Comparison of ENCODE assay signal across 10 cellular contexts in the genomic region with DNA sequence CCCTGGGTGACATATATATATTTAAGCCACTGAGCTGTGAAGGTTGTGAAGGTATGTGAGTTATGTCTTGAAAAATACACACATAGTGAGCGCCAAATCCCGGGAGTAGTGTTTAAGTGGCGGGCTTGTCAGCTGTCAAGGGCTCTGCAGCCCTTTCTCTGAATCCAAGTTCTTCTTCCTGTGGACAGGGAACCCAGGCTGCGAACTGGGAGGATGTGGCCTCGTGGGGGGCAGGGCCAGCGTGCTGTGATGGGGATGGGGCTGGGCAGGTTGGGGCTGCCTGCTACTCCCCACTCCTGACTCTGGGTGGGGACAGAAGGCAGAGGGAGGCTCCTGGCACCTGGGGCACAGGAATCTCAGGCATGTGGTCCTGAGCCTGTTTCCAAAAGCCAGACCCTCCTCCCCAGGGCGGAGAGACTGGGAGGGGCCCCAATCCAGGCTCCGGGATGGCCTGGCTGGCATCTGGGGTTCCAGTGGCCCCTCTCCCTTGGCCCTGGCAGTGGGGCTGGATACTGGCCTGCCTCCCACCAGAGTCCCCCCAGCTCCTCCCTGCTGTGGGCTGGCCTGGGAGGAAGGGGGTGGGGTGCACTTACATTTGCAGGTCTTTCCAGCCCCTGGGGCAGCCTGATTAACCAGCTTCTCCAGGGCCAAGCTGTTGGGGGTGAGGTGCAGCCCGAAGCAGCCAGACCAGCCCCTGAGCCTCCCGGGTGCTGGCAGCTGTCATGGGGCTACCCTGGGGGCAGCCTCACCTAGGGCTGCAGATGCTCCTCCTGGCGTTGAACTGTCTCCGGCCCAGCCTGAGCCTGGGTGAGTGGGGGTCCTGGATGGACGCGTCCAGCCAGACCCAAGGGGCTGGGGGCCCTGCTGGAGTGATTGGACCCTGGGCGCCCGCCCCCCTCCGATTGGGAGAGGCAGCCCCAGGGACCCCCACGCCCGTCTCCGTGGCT. TPM values are rescaled to one million over a fixed set of nuclear protein-coding genes. Genes with fewer than 3 reads are reported as not detected.
DNase-seq lines count a peak whose midpoint lies in the region; ATAC-seq and TF ChIP-seq lines count a peak whose summit lies in the region.
"Had no signal": no experiment of that assay in that cellular context is flagged by ENCODE, and none has a peak within 500 bp of the region (broad histone marks: within the 10 kb centered on the region; RNA-seq: fewer than 3 reads in every experiment).

A gene (plus strand): TSS at position 622 of the 947 bp plus-strand sequence. CDS start 101 bp downstream, at position 723.

- CTCF ChIA-PET in Caco-2 (lab: Charles Lee), result no interaction called here

- no peak within 1 kb of the TSS for H4K5ac ChIP-seq in mesendoderm (ENCODE audit: low read length)

- BruUV-seq in Caco-2 (replicated peaks; lab: Mats Ljungman, UMichigan), result no TSS peak

- no peak within 1 kb of the TSS for H3K4me3 ChIP-seq in Caco-2 (ENCODE audit: low read depth, low read length)
- H3K4me3 ChIP-seq in GM23338, result peak within 1 kb of the TSS; percentile 34; the same call in 1 of the 2 replicates
- no peak within 1 kb of the TSS for H3K4me3 ChIP-seq in mesendoderm (ENCODE audit: low read length)
- H3K4me3 ChIP-seq: prostate gland had no signal

- no peaks in the 10 kb centered on the region for H4K20me1 ChIP-seq in GM23338 (replicated peaks; ENCODE audit: insufficient read depth)

- no peaks in the 10 kb centered on the region for H3K4me1 Mint-ChIP-seq in Caco-2 (ENCODE audit: low read depth, unreplicated experiment)
- peaks cover 5% of the 10 kb centered on the region for H3K4me1 Mint-ChIP-seq in GM23338
- H3K4me1 Mint-ChIP-seq in activated T-helper 2 cell treated with anti-CD3 and anti-CD28 coated beads, Interferon-gamma antibody, Interleukin-2, Interleukin-4, amounts not matched to agents 10 μg/mL and 5 μg/mL and 100 μg/mL, durations not matched to agents 14 hours and 24 hours and 36 hours (ENCODE audit: low read depth), result no peaks in the 10 kb centered on the region
- H3K4me1 Mint-ChIP-seq in HFFc6 (ENCODE audit: low read depth), result no peaks in the 10 kb centered on the region

- H3K4me3 Mint-ChIP-seq in Caco-2 (ENCODE audit: unreplicated experiment) (peak within 1 kb of the TSS; percentile 25), GM23338 (peak within 1 kb of the TSS; percentile 39; the same call in 2 of the 3 replicates), HFFc6 (no peak within 1 kb of the TSS)
- no peak within 1 kb of the TSS for H3K4me3 Mint-ChIP-seq in activated T-helper 2 cell treated with anti-CD3 and anti-CD28 coated beads, Interferon-gamma antibody, Interleukin-2, Interleukin-4, amounts not matched to agents 10 μg/mL and 5 μg/mL and 100 μg/mL, durations not matched to agents 14 hours and 24 hours and 36 hours (ENCODE audit: low read depth)

- peak; percentile 75 to 84 for DNase-seq in Caco-2
- peak; percentile 83 for DNase-seq in GM23338 (ENCODE audit: low spot score)
- DNase-seq in activated T-helper 2 cell treated with anti-CD3 and anti-CD28 coated beads, Interferon-gamma antibody, Interleukin-2, Interleukin-4, amounts not matched to agents 10 μg/mL and 5 μg/mL and 100 μg/mL, durations not matched to agents 14 hours and 24 hours and 36 hours (ENCODE audit: low spot score), result peak; percentile 8
- DNase-seq in mesendoderm, result peak; percentile 84
- DNase-seq in HCEC 1CT, result no peak
- no peak for DNase-seq in globus pallidus (ENCODE audit: low spot score)
- no peak for DNase-seq in HFFc6
- DNase-seq in NCI-H2107 (lab: John Stamatoyannopoulos, UW), result no peak
- DNase-seq: activated effector memory CD4-positive, alpha-beta T cell treated with anti-CD3 and anti-CD28 coated beads, Interleukin-2, amount 50 U/mL, for 16 hours had no signal

- H3K27ac ChIP-seq in GM23338 (ENCODE audit: low read depth) (peak within 1 kb of the TSS; percentile 90), mesendoderm (ENCODE audit: low read depth, low read length) (no peak within 1 kb of the TSS)
- H3K27ac ChIP-seq: prostate gland had no signal

- no peak within 1 kb of the TSS for H3K9ac ChIP-seq in mesendoderm (ENCODE audit: low read length)

- no peak within 1 kb of the TSS for H3K4ac ChIP-seq in mesendoderm (ENCODE audit: low read depth, low read length)

- POLR2A ChIA-PET in Caco-2 (lab: Charles Lee), result no interaction called here

- H3K79me1 ChIP-seq in mesendoderm (ENCODE audit: low read length), result no peaks in the 10 kb centered on the region

- H3K56ac ChIP-seq in mesendoderm (ENCODE audit: low read length), result peak within 1 kb of the TSS; percentile 25

- H3K23ac ChIP-seq in mesendoderm (ENCODE audit: low read length), result no peak within 1 kb of the TSS

- no peaks in the 10 kb centered on the region for H3F3A ChIP-seq in GM23338 (replicated peaks; ENCODE audit: low read depth)

- no peaks in the 10 kb centered on the region for H3K9me3 ChIP-seq in Caco-2
- H3K9me3 ChIP-seq: prostate gland had no signal

- no peaks in the 10 kb centered on the region for H3K9me2 ChIP-seq in GM23338 (ENCODE audit: insufficient read depth)

- no CpG with 5 or more reads among the region's 20 CpGs for WGBS in mesendoderm (ENCODE audit: extremely low coverage, insufficient coverage, low lambda C conversion rate)

- H3K79me2 ChIP-seq in GM23338 (replicated peaks; ENCODE audit: insufficient read depth) (no peaks in the 10 kb centered on the region), mesendoderm (ENCODE audit: control insufficient read depth, insufficient read depth, low read length) (no peaks in the 10 kb centered on the region)

- TF ChIP-seq CTCF in Caco-2 (IDR thresholded peaks at IDR 0.05; ENCODE audit: insufficient read depth in 1 of 2, low read depth in 1 of 2, low read length in 1 of 2, severe bottlenecking in 1 of 2, unreplicated experiment in 1 of 2), result no peak
- peak in 1 of 2 experiments; percentile 40; a peak in 2 of 4 replicates for TF ChIP-seq CTCF in GM23338 (conservative IDR thresholded peaks at IDR 0.05; ENCODE audit: low read depth in 2 of 2)
- TF ChIP-seq CTCF in HFFc6 (IDR thresholded peaks at IDR 0.05), result no peak

- no peak within 1 kb of the TSS for H2BK15ac ChIP-seq in mesendoderm (replicated peaks; ENCODE audit: low read depth)

- H3K4me1 ChIP-seq in Caco-2 (peaks cover 10% of the 10 kb centered on the region), GM23338 (ENCODE audit: insufficient read depth) (peaks cover 12% of the 10 kb centered on the region), mesendoderm (ENCODE audit: control insufficient read depth, low read depth, low read length) (peaks cover 2% of the 10 kb centered on the region)
- H3K4me1 ChIP-seq: prostate gland had no signal

- H3K4me2 ChIP-seq in GM23338, result peak within 1 kb of the TSS; percentile 76
- no peak within 1 kb of the TSS for H3K4me2 ChIP-seq in mesendoderm (ENCODE audit: low read length)

- H3K27me3 ChIP-seq in Caco-2 (replicated peaks; ENCODE audit: control insufficient read depth, insufficient read depth, low read length), result no peaks in the 10 kb centered on the region
- H3K27me3 ChIP-seq in GM23338 (ENCODE audit: insufficient read depth), result no peaks in the 10 kb centered on the region
- H3K27me3 ChIP-seq in mesendoderm (ENCODE audit: insufficient read depth, low read length, poor library complexity), result no peaks in the 10 kb centered on the region

- H3K27ac Mint-ChIP-seq in Caco-2 (ENCODE audit: unreplicated experiment), result peak within 1 kb of the TSS; percentile 12
- H3K27ac Mint-ChIP-seq in GM23338, result peak within 1 kb of the TSS; percentile 74; the same call in 1 of the 2 replicates
- no peak within 1 kb of the TSS for H3K27ac Mint-ChIP-seq in activated T-helper 2 cell treated with anti-CD3 and anti-CD28 coated beads, Interferon-gamma antibody, Interleukin-2, Interleukin-4, amounts not matched to agents 10 μg/mL and 5 μg/mL and 100 μg/mL, durations not matched to agents 14 hours and 24 hours and 36 hours
- H3K27ac Mint-ChIP-seq in HFFc6, result no peak within 1 kb of the TSS

- no peak within 1 kb of the TSS for H3K18ac ChIP-seq in mesendoderm (ENCODE audit: low read length)

- H4K8ac ChIP-seq in mesendoderm (ENCODE audit: low read depth, low read length), result no peak within 1 kb of the TSS

- H2BK120ac ChIP-seq in mesendoderm (ENCODE audit: low read depth, low read length), result no peak within 1 kb of the TSS

- peaks cover 18% of the 10 kb centered on the region for H3K36me3 Mint-ChIP-seq in Caco-2 (ENCODE audit: insufficient read depth, unreplicated experiment)
- no peaks in the 10 kb centered on the region; the same call in 2 of the 3 replicates for H3K36me3 Mint-ChIP-seq in GM23338 (ENCODE audit: low read depth)
- no peaks in the 10 kb centered on the region for H3K36me3 Mint-ChIP-seq in activated T-helper 2 cell treated with anti-CD3 and anti-CD28 coated beads, Interferon-gamma antibody, Interleukin-2, Interleukin-4, amounts not matched to agents 10 μg/mL and 5 μg/mL and 100 μg/mL, durations not matched to agents 14 hours and 24 hours and 36 hours (ENCODE audit: low read depth)
- H3K36me3 Mint-ChIP-seq in HFFc6 (ENCODE audit: low read depth), result peaks cover 5% of the 10 kb centered on the region

- no peaks in the 10 kb centered on the region for H3K9me3 Mint-ChIP-seq in Caco-2 (ENCODE audit: unreplicated experiment)
- no peaks in the 10 kb centered on the region for H3K9me3 Mint-ChIP-seq in GM23338
- H3K9me3 Mint-ChIP-seq in activated T-helper 2 cell treated with anti-CD3 and anti-CD28 coated beads, Interferon-gamma antibody, Interleukin-2, Interleukin-4, amounts not matched to agents 10 μg/mL and 5 μg/mL and 100 μg/mL, durations not matched to agents 14 hours and 24 hours and 36 hours, result no peaks in the 10 kb centered on the region
- no peaks in the 10 kb centered on the region for H3K9me3 Mint-ChIP-seq in HFFc6

- no peak within 1 kb of the TSS for H2BK5ac ChIP-seq in mesendoderm (ENCODE audit: low read length)

- H2AK5ac ChIP-seq in mesendoderm (ENCODE audit: low read length), result no peak within 1 kb of the TSS

- H3K27me3 Mint-ChIP-seq in Caco-2 (ENCODE audit: insufficient read depth, unreplicated experiment) (no peaks in the 10 kb centered on the region), GM23338 (ENCODE audit: insufficient read depth, low read depth, poor library complexity) (peaks cover 6% of the 10 kb centered on the region), HFFc6 (ENCODE audit: insufficient read depth) (no peaks in the 10 kb centered on the region; the same call in 1 of the 2 replicates)
- H3K27me3 Mint-ChIP-seq in activated T-helper 2 cell treated with anti-CD3 and anti-CD28 coated beads, Interferon-gamma antibody, Interleukin-2, Interleukin-4, amounts not matched to agents 10 μg/mL and 5 μg/mL and 100 μg/mL, durations not matched to agents 14 hours and 24 hours and 36 hours (ENCODE audit: low read depth), result no peaks in the 10 kb centered on the region

- intact Hi-C loops in Caco-2 (cut with micrococcal nuclease; ENCODE audit: unreplicated experiment), result no loop called here
- intact Hi-C loops in activated T-helper 2 cell treated with anti-CD3 and anti-CD28 coated beads, Interferon-gamma antibody, Interleukin-2, Interleukin-4, amounts not matched to agents 10 μg/mL and 5 μg/mL and 100 μg/mL, durations not matched to agents 14 hours and 24 hours and 36 hours (cut with micrococcal nuclease), result no loop called here

- no peaks in the 10 kb centered on the region for H3K36me3 ChIP-seq in Caco-2 (ENCODE audit: control insufficient read depth, insufficient read depth, low read length)
- H3K36me3 ChIP-seq in GM23338 (ENCODE audit: insufficient read depth), result no peaks in the 10 kb centered on the region
- peaks cover 1% of the 10 kb centered on the region for H3K36me3 ChIP-seq in mesendoderm (ENCODE audit: control insufficient read depth, insufficient read depth, low read length)

- 0 out of 2 replicates have a peak within 1 kb of the TSS, but pooled peaks have one; percentile 12 for H2AFZ ChIP-seq in GM23338

- ATAC-seq in GM23338, result peak; percentile 81

RNA-seq across cellular contexts. Expression of the gene that starts here (rescaled TPM):
- total RNA-seq in Caco-2 (2022), result 5.3 and 9.1 TPM in 2 replicates
- total RNA-seq in GM23338 (2014; rRNA removed; shearing (Covaris generic)), result 3.0 and 5.2 TPM in 2 replicates
- polyA plus RNA-seq in GM23338 (2016; fragmentation: Nextera tagmentation; extraction: Ambion mirVana), result 3.3 and 3.8 TPM in 2 replicates
- total RNA-seq in activated T-helper 2 cell treated with anti-CD3 and anti-CD28 coated beads, Interferon-gamma antibody, Interleukin-2, Interleukin-4, amounts not matched to agents 10 μg/mL and 5 μg/mL and 100 μg/mL, durations not matched to agents 14 hours and 24 hours and 36 hours, result 1.0 and 1.2 TPM in 2 replicates
- 4.3 TPM for polyA plus RNA-seq in mesendoderm (2013, experiment 1 of 2)
- polyA plus RNA-seq in mesendoderm (2013, experiment 2 of 2), result 4.5 TPM
- under 1 TPM in 1 of 6 experiments, not detected in 5; 0.41 TPM for total RNA-seq in HFFc6 (2021; fragmentation: NEBNext Ultra II Directional; extraction: Animal tissue kit (Norgen Biotek cat#: 25700))

Comparison
In these comparisons a context has a peak if more than half of its experiments do, and no peak if none do; other contexts are left out.
1. DNase-seq: peak in Caco-2 (2 of 2), GM23338 (single experiment), activated T-helper 2 cell treated with anti-CD3 and anti-CD28 coated beads, Interferon-gamma antibody, Interleukin-2, Interleukin-4, amounts not matched to agents 10 μg/mL and 5 μg/mL and 100 μg/mL, durations not matched to agents 14 hours and 24 hours and 36 hours (single experiment) and mesendoderm (single experiment); none in HCEC 1CT (single experiment), globus pallidus (single experiment), HFFc6 (single experiment) and NCI-H2107 (single experiment).
2. H3K27ac Mint-ChIP-seq: peak in Caco-2 (single experiment) and GM23338 (single experiment); none in activated T-helper 2 cell treated with anti-CD3 and anti-CD28 coated beads, Interferon-gamma antibody, Interleukin-2, Interleukin-4, amounts not matched to agents 10 μg/mL and 5 μg/mL and 100 μg/mL, durations not matched to agents 14 hours and 24 hours and 36 hours (single experiment) and HFFc6 (single experiment).
3. H3K4me3 Mint-ChIP-seq: peak in Caco-2 (single experiment) and GM23338 (single experiment); none in activated T-helper 2 cell treated with anti-CD3 and anti-CD28 coated beads, Interferon-gamma antibody, Interleukin-2, Interleukin-4, amounts not matched to agents 10 μg/mL and 5 μg/mL and 100 μg/mL, durations not matched to agents 14 hours and 24 hours and 36 hours (single experiment) and HFFc6 (single experiment).